Comparison of ENCODE assay signal across 1 cellular context in the genomic region with DNA sequence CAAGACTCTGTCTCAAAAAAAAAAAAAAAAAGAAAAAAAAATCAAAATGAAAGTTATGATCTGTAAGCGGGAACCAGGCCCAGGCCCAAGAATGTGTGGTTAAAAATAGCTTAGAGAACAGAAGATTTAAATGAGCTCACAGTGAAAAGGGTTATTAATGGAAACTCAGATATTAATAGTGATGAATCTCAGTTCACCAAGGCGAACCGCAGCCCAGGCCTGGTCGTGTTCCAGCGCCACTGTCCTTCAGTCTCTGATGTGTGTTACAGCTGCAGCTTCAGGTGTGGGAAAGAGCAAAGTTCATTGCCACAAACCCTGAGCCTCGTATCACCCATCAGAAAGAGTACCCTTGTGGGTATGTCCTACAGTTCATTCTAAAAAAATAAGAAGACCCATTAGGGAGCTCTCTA.
TF ChIP-seq lines count a peak whose summit lies in the region.

No MANE protein-coding gene starts in this region.

TF ChIP-seq in HepG2, 621 proteins besides CTCF, POLR2A, EP300 and RAD21 (continued from another document and continues in another):
- TF ChIP-seq, protein P1, sequence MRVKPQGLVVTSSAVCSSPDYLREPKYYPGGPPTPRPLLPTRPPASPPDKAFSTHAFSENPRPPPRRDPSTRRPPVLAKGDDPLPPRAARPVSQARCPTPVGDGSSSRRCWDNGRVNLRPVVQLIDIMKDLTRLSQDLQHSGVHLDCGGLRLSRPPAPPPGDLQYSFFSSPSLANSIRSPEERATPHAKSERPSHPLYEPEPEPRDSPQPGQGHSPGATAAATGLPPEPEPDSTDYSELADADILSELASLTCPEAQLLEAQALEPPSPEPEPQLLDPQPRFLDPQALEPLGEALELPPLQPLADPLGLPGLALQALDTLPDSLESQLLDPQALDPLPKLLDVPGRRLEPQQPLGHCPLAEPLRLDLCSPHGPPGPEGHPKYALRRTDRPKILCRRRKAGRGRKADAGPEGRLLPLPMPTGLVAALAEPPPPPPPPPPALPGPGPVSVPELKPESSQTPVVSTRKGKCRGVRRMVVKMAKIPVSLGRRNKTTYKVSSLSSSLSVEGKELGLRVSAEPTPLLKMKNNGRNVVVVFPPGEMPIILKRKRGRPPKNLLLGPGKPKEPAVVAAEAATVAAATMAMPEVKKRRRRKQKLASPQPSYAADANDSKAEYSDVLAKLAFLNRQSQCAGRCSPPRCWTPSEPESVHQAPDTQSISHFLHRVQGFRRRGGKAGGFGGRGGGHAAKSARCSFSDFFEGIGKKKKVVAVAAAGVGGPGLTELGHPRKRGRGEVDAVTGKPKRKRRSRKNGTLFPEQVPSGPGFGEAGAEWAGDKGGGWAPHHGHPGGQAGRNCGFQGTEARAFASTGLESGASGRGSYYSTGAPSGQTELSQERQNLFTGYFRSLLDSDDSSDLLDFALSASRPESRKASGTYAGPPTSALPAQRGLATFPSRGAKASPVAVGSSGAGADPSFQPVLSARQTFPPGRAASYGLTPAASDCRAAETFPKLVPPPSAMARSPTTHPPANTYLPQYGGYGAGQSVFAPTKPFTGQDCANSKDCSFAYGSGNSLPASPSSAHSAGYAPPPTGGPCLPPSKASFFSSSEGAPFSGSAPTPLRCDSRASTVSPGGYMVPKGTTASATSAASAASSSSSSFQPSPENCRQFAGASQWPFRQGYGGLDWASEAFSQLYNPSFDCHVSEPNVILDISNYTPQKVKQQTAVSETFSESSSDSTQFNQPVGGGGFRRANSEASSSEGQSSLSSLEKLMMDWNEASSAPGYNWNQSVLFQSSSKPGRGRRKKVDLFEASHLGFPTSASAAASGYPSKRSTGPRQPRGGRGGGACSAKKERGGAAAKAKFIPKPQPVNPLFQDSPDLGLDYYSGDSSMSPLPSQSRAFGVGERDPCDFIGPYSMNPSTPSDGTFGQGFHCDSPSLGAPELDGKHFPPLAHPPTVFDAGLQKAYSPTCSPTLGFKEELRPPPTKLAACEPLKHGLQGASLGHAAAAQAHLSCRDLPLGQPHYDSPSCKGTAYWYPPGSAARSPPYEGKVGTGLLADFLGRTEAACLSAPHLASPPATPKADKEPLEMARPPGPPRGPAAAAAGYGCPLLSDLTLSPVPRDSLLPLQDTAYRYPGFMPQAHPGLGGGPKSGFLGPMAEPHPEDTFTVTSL (CRISPR knock-in tag; IDR thresholded peaks at IDR 0.05; ENCODE audit: borderline replicate concordance) = no peak
- TF ChIP-seq SALL2 (CRISPR knock-in tag; IDR thresholded peaks at IDR 0.05) = no peak
- peak; percentile 46 for TF ChIP-seq RARA (CRISPR knock-in tag; IDR thresholded peaks at IDR 0.05)
- no peak for TF ChIP-seq KMT2B (CRISPR knock-in tag; IDR thresholded peaks at IDR 0.05)
- no peak for TF ChIP-seq ZNF737 (CRISPR knock-in tag; IDR thresholded peaks at IDR 0.05; ENCODE audit: borderline replicate concordance)
- TF ChIP-seq, protein P2, sequence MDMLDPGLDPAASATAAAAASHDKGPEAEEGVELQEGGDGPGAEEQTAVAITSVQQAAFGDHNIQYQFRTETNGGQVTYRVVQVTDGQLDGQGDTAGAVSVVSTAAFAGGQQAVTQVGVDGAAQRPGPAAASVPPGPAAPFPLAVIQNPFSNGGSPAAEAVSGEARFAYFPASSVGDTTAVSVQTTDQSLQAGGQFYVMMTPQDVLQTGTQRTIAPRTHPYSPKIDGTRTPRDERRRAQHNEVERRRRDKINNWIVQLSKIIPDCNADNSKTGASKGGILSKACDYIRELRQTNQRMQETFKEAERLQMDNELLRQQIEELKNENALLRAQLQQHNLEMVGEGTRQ (IDR thresholded peaks at IDR 0.05; ENCODE audit: low read depth, low read length) = no peak
- TF ChIP-seq, protein P2 (CRISPR knock-in tag; IDR thresholded peaks at IDR 0.05; ENCODE audit: borderline replicate concordance) = no peak
- no peak for TF ChIP-seq NR3C1 (CRISPR knock-in tag; IDR thresholded peaks at IDR 0.05)
- TF ChIP-seq SOX13 (IDR thresholded peaks at IDR 0.05) = no peak
- TF ChIP-seq SOX13 (CRISPR knock-in tag; conservative IDR thresholded peaks at IDR 0.05 in 1 of 2, IDR thresholded peaks at IDR 0.05 in 1 of 2) = peak in 1 of 2 experiments; percentile 60; a peak in 1 of 4 replicates
- TF ChIP-seq NR2F6 (IDR thresholded peaks at IDR 0.05) = no peak
- TF ChIP-seq NR2F6 (CRISPR knock-in tag; IDR thresholded peaks at IDR 0.05) = peak; percentile 46; the same call in 1 of the 2 replicates
- TF ChIP-seq KDM4B (CRISPR knock-in tag; IDR thresholded peaks at IDR 0.05) = 0 out of 2 replicates have a peak, but pooled peaks have one; percentile 33
- TF ChIP-seq LCORL (IDR thresholded peaks at IDR 0.05) = no peak
- TF ChIP-seq LCORL (CRISPR knock-in tag; IDR thresholded peaks at IDR 0.05) = 0 out of 2 replicates have a peak, but pooled peaks have one; percentile 43
- TF ChIP-seq NCOR1 (IDR thresholded peaks at IDR 0.05; ENCODE audit: borderline replicate concordance, low read length) = peak; percentile 60; the same call in 1 of the 2 replicates
- no peak for TF ChIP-seq ZNF430 (CRISPR knock-in tag; IDR thresholded peaks at IDR 0.05)
- 0 out of 2 replicates have a peak, but pooled peaks have one; percentile 51 for TF ChIP-seq ZNF264 (CRISPR knock-in tag; IDR thresholded peaks at IDR 0.05)
- peak; percentile 67 for TF ChIP-seq IRF2 (CRISPR knock-in tag; IDR thresholded peaks at IDR 0.05)
- no peak for TF ChIP-seq ZBTB7B (CRISPR knock-in tag; IDR thresholded peaks at IDR 0.05)
- peak; percentile 40; the same call in 1 of the 2 replicates for TF ChIP-seq FOXA3 (CRISPR knock-in tag; IDR thresholded peaks at IDR 0.05)
- no peak for TF ChIP-seq FOXA1 (IDR thresholded peaks at IDR 0.05)
- TF ChIP-seq FOXA1 (CRISPR knock-in tag; IDR thresholded peaks at IDR 0.05) = 0 out of 2 replicates have a peak, but pooled peaks have one; percentile 21
- no peak for TF ChIP-seq ZNF124 (CRISPR knock-in tag; IDR thresholded peaks at IDR 0.05)
- TF ChIP-seq, protein P3, sequence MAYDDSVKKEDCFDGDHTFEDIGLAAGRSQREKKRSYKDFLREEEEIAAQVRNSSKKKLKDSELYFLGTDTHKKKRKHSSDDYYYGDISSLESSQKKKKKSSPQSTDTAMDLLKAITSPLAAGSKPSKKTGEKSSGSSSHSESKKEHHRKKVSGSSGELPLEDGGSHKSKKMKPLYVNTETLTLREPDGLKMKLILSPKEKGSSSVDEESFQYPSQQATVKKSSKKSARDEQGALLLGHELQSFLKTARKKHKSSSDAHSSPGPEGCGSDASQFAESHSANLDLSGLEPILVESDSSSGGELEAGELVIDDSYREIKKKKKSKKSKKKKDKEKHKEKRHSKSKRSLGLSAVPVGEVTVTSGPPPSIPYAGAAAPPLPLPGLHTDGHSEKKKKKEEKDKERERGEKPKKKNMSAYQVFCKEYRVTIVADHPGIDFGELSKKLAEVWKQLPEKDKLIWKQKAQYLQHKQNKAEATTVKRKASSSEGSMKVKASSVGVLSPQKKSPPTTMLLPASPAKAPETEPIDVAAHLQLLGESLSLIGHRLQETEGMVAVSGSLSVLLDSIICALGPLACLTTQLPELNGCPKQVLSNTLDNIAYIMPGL (CRISPR knock-in tag; IDR thresholded peaks at IDR 0.05; ENCODE audit: borderline replicate concordance in 1 of 2, low read depth in 1 of 2) = 0 out of 4 replicates have a peak, but pooled peaks of 1 of the 2 experiments have one; percentile 17
- no peak for TF ChIP-seq RCOR2 (CRISPR knock-in tag; IDR thresholded peaks at IDR 0.05)
- no peak for TF ChIP-seq TP53 (CRISPR knock-in tag; conservative IDR thresholded peaks at IDR 0.05)
- TF ChIP-seq NFYB (CRISPR knock-in tag; IDR thresholded peaks at IDR 0.05) = no peak
- no peak for TF ChIP-seq CENPX (CRISPR knock-in tag; IDR thresholded peaks at IDR 0.05)
- 0 out of 2 replicates have a peak, but pooled peaks have one; percentile 22 for TF ChIP-seq THAP11 (CRISPR knock-in tag; IDR thresholded peaks at IDR 0.05)
- no peak for TF ChIP-seq ZNF75D (CRISPR knock-in tag; IDR thresholded peaks at IDR 0.05; ENCODE audit: borderline replicate concordance)
- TF ChIP-seq SPEN (CRISPR knock-in tag; IDR thresholded peaks at IDR 0.05; ENCODE audit: low read depth) = peak; percentile 87; the same call in 1 of the 2 replicates
- TF ChIP-seq ZMYM4 (CRISPR knock-in tag; IDR thresholded peaks at IDR 0.05) = peak; percentile 26; the same call in 1 of the 2 replicates
- TF ChIP-seq ERF (CRISPR knock-in tag; IDR thresholded peaks at IDR 0.05) = 0 out of 2 replicates have a peak, but pooled peaks have one; percentile 65
- no peak for TF ChIP-seq ZNF142 (CRISPR knock-in tag; IDR thresholded peaks at IDR 0.05)
- no peak for TF ChIP-seq CSRNP2 (CRISPR knock-in tag; conservative IDR thresholded peaks at IDR 0.05; ENCODE audit: low read depth)
- TF ChIP-seq ZFX (CRISPR knock-in tag; IDR thresholded peaks at IDR 0.05; ENCODE audit: low read depth) = peak; percentile 76
- TF ChIP-seq ZNF329 (CRISPR knock-in tag; IDR thresholded peaks at IDR 0.05; ENCODE audit: low read depth) = no peak
- TF ChIP-seq HNRNPUL1 (IDR thresholded peaks at IDR 0.05; ENCODE audit: low read depth, low read length) = no peak
- no peak for TF ChIP-seq CHCHD3 (CRISPR knock-in tag; IDR thresholded peaks at IDR 0.05)
- TF ChIP-seq KLF6 (CRISPR knock-in tag; IDR thresholded peaks at IDR 0.05) = no peak
- TF ChIP-seq RXRB (CRISPR knock-in tag; IDR thresholded peaks at IDR 0.05; ENCODE audit: borderline replicate concordance) = peak; percentile 54; the same call in 1 of the 2 replicates
- TF ChIP-seq MXD4 (CRISPR knock-in tag; IDR thresholded peaks at IDR 0.05) = no peak
- TF ChIP-seq HDAC1 (CRISPR knock-in tag; IDR thresholded peaks at IDR 0.05) = 0 out of 2 replicates have a peak, but pooled peaks have one; percentile 32
